ENCODE assay signal across 1 cellular context in the genomic region with DNA sequence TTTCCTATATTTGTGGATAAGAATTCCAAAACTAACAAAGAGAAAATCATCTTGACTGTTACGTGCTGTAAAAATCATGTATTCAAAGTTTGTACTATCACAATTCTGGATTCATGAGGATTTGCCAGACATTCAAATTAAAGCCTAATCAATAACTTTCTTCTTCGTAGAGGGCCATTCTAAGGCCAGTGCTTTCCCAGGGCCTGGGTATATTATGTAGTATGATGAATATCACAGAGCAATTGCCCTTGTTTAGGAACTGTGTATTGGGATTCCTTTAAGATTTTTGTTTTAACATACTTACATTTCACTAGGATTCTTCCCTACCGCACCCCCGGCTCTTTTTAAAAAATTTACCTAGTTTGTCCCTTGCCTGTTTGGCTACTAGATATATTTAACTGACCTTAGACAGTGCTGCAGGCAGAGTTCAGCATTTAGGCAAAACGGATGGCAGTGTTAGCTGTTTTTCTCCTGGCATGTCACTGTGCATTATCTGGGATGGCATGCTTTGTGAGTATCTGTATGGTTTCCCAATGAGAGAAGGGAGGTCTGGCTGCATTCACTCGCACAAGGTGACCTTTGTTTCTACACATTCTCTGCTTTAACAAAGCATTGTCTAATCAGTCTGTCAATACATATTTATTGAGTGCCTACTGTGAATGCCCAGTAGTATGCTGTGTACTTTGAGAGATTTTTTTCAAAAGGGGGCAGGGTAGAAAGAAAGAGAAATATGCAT.
A peak's percentile ranks its signal among the peaks of the same experiment; 100 is the strongest.
TF ChIP-seq lines count a peak whose summit lies in the region.

No MANE protein-coding gene starts in this region.

TF ChIP-seq in SK-N-SH, 30 proteins besides CTCF, POLR2A, EP300 and RAD21:
- TF ChIP-seq RCOR1 (IDR thresholded peaks at IDR 0.05; ENCODE audit: low read length) (peak; percentile 42; the same call in 1 of the 2 replicates), POLR2AphosphoS5 (IDR thresholded peaks at IDR 0.05; ENCODE audit: low read depth, low read length) (no peak), NRF1 (IDR thresholded peaks at IDR 0.05; ENCODE audit: low read depth, low read length) (no peak), GABPA (IDR thresholded peaks at IDR 0.05; ENCODE audit: low read depth) (no peak), CHD2 (IDR thresholded peaks at IDR 0.05; ENCODE audit: low read length, partially characterized antibody) (peak; percentile 65), GATA2 (CRISPR knock-in tag; IDR thresholded peaks at IDR 0.05) (peak; percentile 66), TEAD4 (IDR thresholded peaks at IDR 0.05; ENCODE audit: borderline replicate concordance, insufficient read depth) (no peak), MEF2A (IDR thresholded peaks at IDR 0.05; ENCODE audit: borderline replicate concordance, low read depth) (no peak), ELF1 (IDR thresholded peaks at IDR 0.05) (no peak), FOSL2 (IDR thresholded peaks at IDR 0.05; ENCODE audit: borderline replicate concordance, low read depth) (no peak), SMC3 (IDR thresholded peaks at IDR 0.05; ENCODE audit: low read depth, low read length) (no peak; the same call in 1 of the 2 replicates), MXI1 (IDR thresholded peaks at IDR 0.05; ENCODE audit: low read depth, low read length) (peak; percentile 94)
- TF ChIP-seq, protein P1, sequence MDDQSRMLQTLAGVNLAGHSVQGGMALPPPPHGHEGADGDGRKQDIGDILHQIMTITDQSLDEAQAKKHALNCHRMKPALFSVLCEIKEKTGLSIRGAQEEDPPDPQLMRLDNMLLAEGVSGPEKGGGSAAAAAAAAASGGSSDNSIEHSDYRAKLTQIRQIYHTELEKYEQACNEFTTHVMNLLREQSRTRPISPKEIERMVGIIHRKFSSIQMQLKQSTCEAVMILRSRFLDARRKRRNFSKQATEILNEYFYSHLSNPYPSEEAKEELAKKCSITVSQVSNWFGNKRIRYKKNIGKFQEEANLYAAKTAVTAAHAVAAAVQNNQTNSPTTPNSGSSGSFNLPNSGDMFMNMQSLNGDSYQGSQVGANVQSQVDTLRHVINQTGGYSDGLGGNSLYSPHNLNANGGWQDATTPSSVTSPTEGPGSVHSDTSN (IDR thresholded peaks at IDR 0.05), result peak; percentile 68
- TF ChIP-seq, protein P2, sequence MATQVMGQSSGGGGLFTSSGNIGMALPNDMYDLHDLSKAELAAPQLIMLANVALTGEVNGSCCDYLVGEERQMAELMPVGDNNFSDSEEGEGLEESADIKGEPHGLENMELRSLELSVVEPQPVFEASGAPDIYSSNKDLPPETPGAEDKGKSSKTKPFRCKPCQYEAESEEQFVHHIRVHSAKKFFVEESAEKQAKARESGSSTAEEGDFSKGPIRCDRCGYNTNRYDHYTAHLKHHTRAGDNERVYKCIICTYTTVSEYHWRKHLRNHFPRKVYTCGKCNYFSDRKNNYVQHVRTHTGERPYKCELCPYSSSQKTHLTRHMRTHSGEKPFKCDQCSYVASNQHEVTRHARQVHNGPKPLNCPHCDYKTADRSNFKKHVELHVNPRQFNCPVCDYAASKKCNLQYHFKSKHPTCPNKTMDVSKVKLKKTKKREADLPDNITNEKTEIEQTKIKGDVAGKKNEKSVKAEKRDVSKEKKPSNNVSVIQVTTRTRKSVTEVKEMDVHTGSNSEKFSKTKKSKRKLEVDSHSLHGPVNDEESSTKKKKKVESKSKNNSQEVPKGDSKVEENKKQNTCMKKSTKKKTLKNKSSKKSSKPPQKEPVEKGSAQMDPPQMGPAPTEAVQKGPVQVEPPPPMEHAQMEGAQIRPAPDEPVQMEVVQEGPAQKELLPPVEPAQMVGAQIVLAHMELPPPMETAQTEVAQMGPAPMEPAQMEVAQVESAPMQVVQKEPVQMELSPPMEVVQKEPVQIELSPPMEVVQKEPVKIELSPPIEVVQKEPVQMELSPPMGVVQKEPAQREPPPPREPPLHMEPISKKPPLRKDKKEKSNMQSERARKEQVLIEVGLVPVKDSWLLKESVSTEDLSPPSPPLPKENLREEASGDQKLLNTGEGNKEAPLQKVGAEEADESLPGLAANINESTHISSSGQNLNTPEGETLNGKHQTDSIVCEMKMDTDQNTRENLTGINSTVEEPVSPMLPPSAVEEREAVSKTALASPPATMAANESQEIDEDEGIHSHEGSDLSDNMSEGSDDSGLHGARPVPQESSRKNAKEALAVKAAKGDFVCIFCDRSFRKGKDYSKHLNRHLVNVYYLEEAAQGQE (IDR thresholded peaks at IDR 0.05; ENCODE audit: low read depth, low read length), result no peak
- TF ChIP-seq, protein P3, sequence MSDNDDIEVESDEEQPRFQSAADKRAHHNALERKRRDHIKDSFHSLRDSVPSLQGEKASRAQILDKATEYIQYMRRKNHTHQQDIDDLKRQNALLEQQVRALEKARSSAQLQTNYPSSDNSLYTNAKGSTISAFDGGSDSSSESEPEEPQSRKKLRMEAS (IDR thresholded peaks at IDR 0.05; ENCODE audit: low read depth), result no peak
TF ChIP-seq in SK-N-SH: peak in this region for 5.
